Comparison of ENCODE assay signal across 20 cellular contexts in genomic region chr15:58401276-58401675, GRCh38. TPM values are rescaled to one million over a fixed set of nuclear protein-coding genes. Genes with fewer than 3 reads are reported as not detected.
"Had no signal": no experiment of that assay in that cellular context is flagged by ENCODE, and none has a peak within 500 bp of the region (broad histone marks: within the 10 kb centered on the region; RNA-seq: fewer than 3 reads in every experiment).

No MANE protein-coding gene starts in this region.

- H3K4me1 ChIP-seq: gastrocnemius medialis, left lung, lower lobe of right lung, testis, tibial nerve had no signal

- H3K36me3 ChIP-seq: gastrocnemius medialis, heart right ventricle, left lung, lower lobe of right lung, neutrophil, sigmoid colon, tibial nerve had no signal

- H3K27ac ChIP-seq: gastrocnemius medialis, heart right ventricle, left lung, lower lobe of right lung, neutrophil, sigmoid colon, skin epidermis, testis, tibial nerve had no signal

- H3K27me3 ChIP-seq: gastrocnemius medialis, heart right ventricle, left lung, neutrophil, sigmoid colon, testis, tibial nerve had no signal

- DNase-seq: effector memory CD4-positive, alpha-beta T cell; gastrocnemius medialis; heart right ventricle; hypothalamus; islet precursor cell; left lung; lower lobe of right lung; posterior cingulate gyrus; sigmoid colon; stimulated activated CD4-positive, alpha-beta T cell treated with anti-CD3 and anti-CD28 coated beads, Interleukin-2, amount 100 ng/mL, for 24 hours; stimulated activated CD4-positive, alpha-beta T cell treated with anti-CD3 and anti-CD28 coated beads, Interleukin-4, amount 100 ng/mL, for 4 hours; stimulated activated naive B cell treated with anti-CD40 and anti-IgM and Interleukin-4, amounts not matched to agents 10 μg/mL and 1 μg/mL and 100 μg/mL, for 72 hours; stimulated activated naive CD8-positive, alpha-beta T cell treated with anti-CD3 and anti-CD28 coated beads, Interleukin-15, amount 100 ng/mL, for 72 hours; testis had no signal

- H3K4me3 ChIP-seq: gastrocnemius medialis, heart right ventricle, left lung, lower lobe of right lung, sigmoid colon, skin epidermis, testis, tibial nerve had no signal

- H3K9me3 ChIP-seq: gastrocnemius medialis, heart right ventricle, left lung, lower lobe of right lung, neutrophil, sigmoid colon, testis, tibial nerve had no signal

- ATAC-seq: esophagus mucosa; gastrocnemius medialis; left lung; lower lobe of right lung; stimulated activated naive B cell treated with anti-CD40 and anti-IgM and Interleukin-4, amounts not matched to agents 10 μg/mL and 1 μg/mL and 100 μg/mL, for 72 hours; stimulated activated naive CD8-positive, alpha-beta T cell treated with anti-CD3 and anti-CD28 coated beads, Interleukin-15, amount 100 ng/mL, for 72 hours had no signal

RNA-seq across cellular contexts. Expression of gene LIPC, which starts 30.5 kb away (rescaled TPM):
- total RNA-seq: esophagus mucosa, mesothelial cell of epicardium, osteocyte had no signal
